Comparison of ENCODE assay signal across 8 cellular contexts in genomic region chr4:99885063-99885664, GRCh38. TPM values are rescaled to one million over a fixed set of nuclear protein-coding genes. Genes with fewer than 3 reads are reported as not detected.
DNase-seq lines count a peak whose midpoint lies in the region; ATAC-seq and TF ChIP-seq lines count a peak whose summit lies in the region.

No MANE protein-coding gene starts in this region.

- in situ Hi-C loops in mammary epithelial cell (cut with MboI; ENCODE audit: low sequenced_read_pairs in 2 of 2) = loop anchor here (5.0 to 10.0 kb wide), 3 partner anchors 73 to 330 kb away; partner anchors contain the start of gene TRMT10A (in 1 of the 2)

- no peaks in the 10 kb centered on the region for H3K27me3 Mint-ChIP-seq in Caco-2 (ENCODE audit: insufficient read depth, unreplicated experiment)

- WGBS in mammary epithelial cell (ENCODE audit: low coverage, missing lambda C conversion rate) = 82% methylated on average over 2 of the region's 2 CpGs

- peak in 1 of 2 experiments; percentile 29 for DNase-seq in Caco-2
- DNase-seq in NCI-H2227 treated with DMSO at 0.1 percent for 48 hours (lab: John Stamatoyannopoulos, UW) = peak; percentile 2
- DNase-seq in mammary epithelial cell = peak; percentile 34
- DNase-seq in midbrain (lab: John Stamatoyannopoulos, UW) = peak; percentile 19
- DNase-seq in NCI-H146 treated with DMSO at 0.1 percent for 48 hours (lab: John Stamatoyannopoulos, UW; ENCODE audit: unreplicated experiment) = no peak
- DNase-seq in Right ventricle myocardium inferior (ENCODE audit: missing footprints) = no peak

- ATAC-seq in GM18861 (IDR thresholded peaks at IDR 0.05; ENCODE audit: unreplicated experiment) (peak; percentile 64), HG03097 (IDR thresholded peaks at IDR 0.05; ENCODE audit: low FRiP score, unreplicated experiment) (no peak), Right ventricle myocardium inferior (no peak)

- no peaks in the 10 kb centered on the region for H3K36me3 Mint-ChIP-seq in Caco-2 (ENCODE audit: insufficient read depth, unreplicated experiment)

- H3K4me1 ChIP-seq in Caco-2 = no peaks in the 10 kb centered on the region
- H3K4me1 ChIP-seq in mammary epithelial cell (ENCODE audit: insufficient read depth, low read length) = no peaks in the 10 kb centered on the region

- H3K36me3 ChIP-seq in Caco-2 (ENCODE audit: control insufficient read depth, insufficient read depth, low read length) (no peaks in the 10 kb centered on the region), mammary epithelial cell (ENCODE audit: insufficient read depth, low read length) (peaks cover 35% of the 10 kb centered on the region)

- intact Hi-C loops in Caco-2 (cut with micrococcal nuclease; ENCODE audit: unreplicated experiment) = loop anchor here (1.0 to 10.0 kb wide), 3 partner anchors 73 to 322 kb away; no protein-coding TSS in a partner anchor
- intact Hi-C loops in mammary epithelial cell (cut with micrococcal nuclease) = loop anchor here (1.0 to 2.0 kb wide), 4 partner anchors 64 to 324 kb away; no protein-coding TSS in a partner anchor
- intact Hi-C loops in Right ventricle myocardium inferior (cut with DNase I) = loop anchor here (2.0 kb wide), 1 partner anchor 322 kb away; no protein-coding TSS in a partner anchor

- H3K27me3 ChIP-seq in Caco-2 (replicated peaks; ENCODE audit: control insufficient read depth, insufficient read depth, low read length) (no peaks in the 10 kb centered on the region), mammary epithelial cell (ENCODE audit: insufficient read depth, low read length) (no peaks in the 10 kb centered on the region)

- H3K9ac ChIP-seq in mammary epithelial cell (ENCODE audit: insufficient read depth, low read length) = no peak overlapping the region

- TF ChIP-seq CTCF in Caco-2 (IDR thresholded peaks at IDR 0.05; ENCODE audit: insufficient read depth in 1 of 2, low read depth in 1 of 2, low read length in 1 of 2, severe bottlenecking in 1 of 2, unreplicated experiment in 1 of 2) = peak; percentile 37 to 55
- peak; percentile 60 to 61 for TF ChIP-seq CTCF in mammary epithelial cell (conservative IDR thresholded peaks at IDR 0.05 in 1 of 2, IDR thresholded peaks at IDR 0.05 in 1 of 2; ENCODE audit: extremely low read depth in 1 of 2, insufficient read depth in 1 of 2, low read depth in 1 of 2, low read length in 2 of 2)

- no peaks in the 10 kb centered on the region for H3K9me3 Mint-ChIP-seq in Caco-2 (ENCODE audit: unreplicated experiment)

- H3K27ac ChIP-seq in mammary epithelial cell (ENCODE audit: insufficient read depth, low read depth, low read length) = no peak overlapping the region

- no peaks in the 10 kb centered on the region for H3K9me3 ChIP-seq in Caco-2
- H3K9me3 ChIP-seq in mammary epithelial cell (replicated peaks; ENCODE audit: insufficient read depth, low read length) = no peaks in the 10 kb centered on the region

- H3K4me3 Mint-ChIP-seq in Caco-2 (ENCODE audit: unreplicated experiment) = no peak overlapping the region

- no peak overlapping the region for H3K4me2 ChIP-seq in mammary epithelial cell (ENCODE audit: insufficient read depth, low read depth, low read length)

- dilution Hi-C loops in mammary epithelial cell (cut with HindIII; ENCODE audit: low sequenced_read_pairs) = no loop called here

- no TSS peak for BruUV-seq in Caco-2 (replicated peaks; lab: Mats Ljungman, UMichigan)
- BruUV-seq in mammary epithelial cell (replicated peaks; lab: Mats Ljungman, UMichigan) = no TSS peak

- peaks cover 29% of the 10 kb centered on the region for H3K79me2 ChIP-seq in mammary epithelial cell (ENCODE audit: insufficient read depth, low read length)

- H4K20me1 ChIP-seq in mammary epithelial cell (ENCODE audit: insufficient read depth, low read length) = no peaks in the 10 kb centered on the region

- H3K4me1 Mint-ChIP-seq in Caco-2 (ENCODE audit: low read depth, unreplicated experiment) = no peaks in the 10 kb centered on the region

- POLR2A ChIA-PET in Caco-2 (lab: Charles Lee) = interaction anchor here (0.9 kb wide), 1 partner anchor 65 kb away, joined by 5 read pairs; no protein-coding TSS in a partner anchor

- CTCF ChIA-PET in Caco-2 (lab: Charles Lee) = interaction anchor here (0.6 to 1.8 kb wide), 5 partner anchors 9 to 571 kb away, joined by 3 to 11 read pairs (median 3); partner anchors contain the start of gene LAMTOR3
- CTCF ChIA-PET in mammary epithelial cell (lab: Charles Lee; ENCODE audit: low non-redundant PET) = interaction anchor here (0.6 kb wide), 2 partner anchors 64 to 73 kb away, joined by 3 read pairs; no protein-coding TSS in a partner anchor

- H3K4me3 ChIP-seq in Caco-2 (ENCODE audit: low read depth, low read length) (no peak overlapping the region), mammary epithelial cell (replicated peaks in 1 of 3; ENCODE audit: insufficient read depth in 1 of 3, low read depth in 2 of 3, low read length in 3 of 3) (no peak overlapping the region)

- no peak overlapping the region for H2AFZ ChIP-seq in mammary epithelial cell (ENCODE audit: low read depth, low read length)

- no peak overlapping the region for H3K27ac Mint-ChIP-seq in Caco-2 (ENCODE audit: unreplicated experiment)

RNA-seq across cellular contexts. Expression of gene LAMTOR3, which starts 9.1 kb away (rescaled TPM):
- total RNA-seq in Caco-2 (2022) (33.6 and 34.0 TPM in 2 replicates), mammary epithelial cell (10 to 100 TPM; 32.5 to 66.2 TPM), Right ventricle myocardium inferior (36.3 TPM)
- 35.6 TPM for polyA plus RNA-seq in mammary epithelial cell
- 7.4 TPM for polyA minus RNA-seq in mammary epithelial cell

Comparison
In these comparisons a context has a peak if more than half of its experiments do, and no peak if none do; other contexts are left out.
1. DNase-seq: peak in NCI-H2227 treated with DMSO at 0.1 percent for 48 hours (single experiment), mammary epithelial cell (single experiment) and midbrain (single experiment); none in NCI-H146 treated with DMSO at 0.1 percent for 48 hours (single experiment) and Right ventricle myocardium inferior (single experiment).